In the genomic region with DNA sequence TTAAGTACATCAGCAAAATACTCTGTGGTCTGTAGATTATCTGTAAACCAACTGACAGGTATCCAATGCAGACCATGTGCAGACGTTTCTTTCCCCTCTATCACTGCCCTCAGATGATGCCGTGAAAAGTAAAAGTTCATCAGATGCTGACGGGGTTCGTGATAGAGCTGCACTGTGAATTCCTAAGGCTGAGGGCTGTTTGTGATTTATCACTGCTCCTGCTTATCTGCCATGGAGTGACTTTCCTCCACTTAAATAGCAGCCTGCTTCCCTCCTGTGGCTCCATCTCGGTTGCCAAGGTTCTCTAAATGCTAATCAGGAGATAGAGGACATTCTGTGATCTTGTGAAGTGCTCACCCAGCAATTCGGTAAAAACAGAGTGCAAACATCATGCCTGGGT, we compare ENCODE assay signal across 29 cellular contexts.
DNase-seq lines count a peak whose midpoint lies in the region; ATAC-seq, FAIRE-seq and TF ChIP-seq lines count a peak whose summit lies in the region.
"Had no signal": no experiment of that assay in that cellular context is flagged by ENCODE, and none has a peak within 500 bp of the region (broad histone marks: within the 10 kb centered on the region; RNA-seq: fewer than 3 reads in every experiment).

No MANE protein-coding gene starts in this region.

- H3K79me2 ChIP-seq in OCI-LY7 (ENCODE audit: insufficient read depth, low read depth, low read length): no peaks in the 10 kb centered on the region

- intact Hi-C loops in heart left ventricle (cut with DNase I): no loop called here
- intact Hi-C loops in OCI-LY7 (cut with micrococcal nuclease; ENCODE audit: unreplicated experiment): no loop called here

- no peaks in the 10 kb centered on the region for H3K36me3 Mint-ChIP-seq in mesothelial cell of epicardium
- no peaks in the 10 kb centered on the region for H3K36me3 Mint-ChIP-seq in activated CD4-positive, alpha-beta memory T cell treated with anti-CD3 and anti-CD28 coated beads, Interleukin-2, amount 10 ng/mL, durations not matched to agents 7 days and 5 days (ENCODE audit: low read depth)
- H3K36me3 Mint-ChIP-seq: activated CD8-positive, alpha-beta memory T cell treated with anti-CD3 and anti-CD28 coated beads, Interleukin-2, amount 10 ng/mL, durations not matched to agents 7 days and 5 days; brain; naive thymus-derived CD4-positive, alpha-beta T cell had no signal

- H3K9me3 Mint-ChIP-seq in mesothelial cell of epicardium: no peaks in the 10 kb centered on the region
- H3K9me3 Mint-ChIP-seq in activated CD4-positive, alpha-beta memory T cell treated with anti-CD3 and anti-CD28 coated beads, Interleukin-2, amount 10 ng/mL, durations not matched to agents 7 days and 5 days: no peaks in the 10 kb centered on the region
- H3K9me3 Mint-ChIP-seq: activated CD4-positive, alpha-beta T cell treated with anti-CD3 and anti-CD28 coated beads, Interleukin-2, amount 10 ng/mL, durations not matched to agents 7 days and 5 days; activated naive CD4-positive, alpha-beta T cell treated with anti-CD3 and anti-CD28 coated beads for 36 hours; brain; H9; naive thymus-derived CD4-positive, alpha-beta T cell had no signal

- FAIRE-seq in TTC549 (lab: Jason Lieb, UNC): peak; percentile 96
- FAIRE-seq: colon had no signal

- POLR2A ChIA-PET in activated CD4-positive, alpha-beta memory T cell treated with anti-CD3 and anti-CD28 coated beads, Interleukin-2, amount 10 ng/mL, durations not matched to agents 7 days and 5 days (lab: Charles Lee): no interaction called here
- POLR2A ChIA-PET in OCI-LY7 (lab: Charles Lee): no interaction called here

- BruUV-seq in OCI-LY7 (replicated peaks; lab: Mats Ljungman, UMichigan): no TSS peak

- H3K9me3 ChIP-seq in heart left ventricle (no peaks in the 10 kb centered on the region), OCI-LY7 (ENCODE audit: low read length) (no peaks in the 10 kb centered on the region)
- H3K9me3 ChIP-seq: adrenal gland; BLaER1 treated with 17β-estradiol and CSF1 and Interleukin-3, amounts not matched to agents 10 nM and 100 nM; Caco-2; stomach; thyroid gland had no signal

- H2AFZ ChIP-seq in OCI-LY7 (ENCODE audit: low read length): no peak overlapping the region

- 29 to 39% (median 30%) methylated on average over 6 of the region's 6 CpGs for WGBS in heart left ventricle, 4 donors

- no peak for TF ChIP-seq POLR2A in heart left ventricle (IDR thresholded peaks at IDR 0.05)

- CTCF ChIA-PET in activated CD4-positive, alpha-beta memory T cell treated with anti-CD3 and anti-CD28 coated beads, Interleukin-2, amount 10 ng/mL, durations not matched to agents 7 days and 5 days (lab: Charles Lee): no interaction called here
- CTCF ChIA-PET in OCI-LY7 (lab: Charles Lee; ENCODE audit: unreplicated experiment): no interaction called here

- H3K4me3 ChIP-seq in heart left ventricle: no peak overlapping the region
- no peak overlapping the region for H3K4me3 ChIP-seq in OCI-LY7 (ENCODE audit: low read depth, low read length, poor library complexity, severe bottlenecking)
- H3K4me3 ChIP-seq: adrenal gland; BLaER1 treated with 17β-estradiol and CSF1 and Interleukin-3, amounts not matched to agents 10 nM and 100 nM; stomach; thyroid gland had no signal

- H3K27me3 ChIP-seq in heart left ventricle: no peaks in the 10 kb centered on the region
- H3K27me3 ChIP-seq: adrenal gland; BLaER1 treated with 17β-estradiol and CSF1 and Interleukin-3, amounts not matched to agents 10 nM and 100 nM; stomach; thyroid gland had no signal

- H3K4me1 Mint-ChIP-seq in mesothelial cell of epicardium: peaks cover 54% of the 10 kb centered on the region
- H3K4me1 Mint-ChIP-seq in activated CD4-positive, alpha-beta memory T cell treated with anti-CD3 and anti-CD28 coated beads, Interleukin-2, amount 10 ng/mL, durations not matched to agents 7 days and 5 days: no peaks in the 10 kb centered on the region
- H3K4me1 Mint-ChIP-seq: activated CD4-positive, alpha-beta T cell treated with anti-CD3 and anti-CD28 coated beads, Interleukin-2, amount 10 ng/mL, durations not matched to agents 7 days and 5 days; activated CD8-positive, alpha-beta memory T cell treated with anti-CD3 and anti-CD28 coated beads, Interleukin-2, amount 10 ng/mL, durations not matched to agents 7 days and 5 days; naive thymus-derived CD4-positive, alpha-beta T cell had no signal

- H4K20me1 ChIP-seq in OCI-LY7 (ENCODE audit: insufficient read depth, low read length): no peaks in the 10 kb centered on the region
- H4K20me1 ChIP-seq: BLaER1 treated with 17β-estradiol and CSF1 and Interleukin-3, amounts not matched to agents 10 nM and 100 nM had no signal

- H3K36me3 ChIP-seq in heart left ventricle (no peaks in the 10 kb centered on the region), OCI-LY7 (ENCODE audit: insufficient read depth, low read length) (no peaks in the 10 kb centered on the region)
- H3K36me3 ChIP-seq: adrenal gland; BLaER1 treated with 17β-estradiol and CSF1 and Interleukin-3, amounts not matched to agents 10 nM and 100 nM; stomach; thyroid gland had no signal

- DNase-seq in ELF-1 (ENCODE audit: low read depth, low spot score) (peak; percentile 64), heart left ventricle (no peak), mesothelial cell of epicardium (ENCODE audit: low spot score in 2 of 2, unreplicated experiment in 2 of 2) (no peak), HPDE6-E6E7 (ENCODE audit: extremely low spot score) (no peak), OCI-LY7 (ENCODE audit: low spot score) (no peak)
- DNase-seq in activated CD4-positive, alpha-beta memory T cell treated with anti-CD3 and anti-CD28 coated beads, Interleukin-2, amount 10 ng/mL, durations not matched to agents 7 days and 5 days: no peak
- DNase-seq: activated CD4-positive, alpha-beta T cell treated with anti-CD3 and anti-CD28 coated beads, Interleukin-2, amount 10 ng/mL, durations not matched to agents 7 days and 5 days; activated CD8-positive, alpha-beta memory T cell treated with anti-CD3 and anti-CD28 coated beads, Interleukin-2, amount 10 ng/mL, durations not matched to agents 7 days and 5 days; activated naive CD4-positive, alpha-beta T cell treated with anti-CD3 and anti-CD28 coated beads for 36 hours; adrenal gland; Caco-2; effector CD4-positive, alpha-beta T cell; GDM1; glutamatergic neuron; H9; midbrain; MV-4-11; naive thymus-derived CD4-positive, alpha-beta T cell; NCI-H1436 treated with DMSO at 0.1 percent for 48 hours; NCI-H2107; NCI-H774; stimulated activated CD4-positive, alpha-beta T cell treated with anti-CD3 and anti-CD28 coated beads, Interleukin-2, amount 100 ng/mL, for 24 hours; stomach; T-helper 2 cell; thyroid gland had no signal

- H3K27ac ChIP-seq in heart left ventricle (no peak overlapping the region), OCI-LY7 (ENCODE audit: low read depth, low read length, poor library complexity, severe bottlenecking) (no peak overlapping the region)
- H3K27ac ChIP-seq: adrenal gland; BLaER1 treated with 17β-estradiol and CSF1 and Interleukin-3, amounts not matched to agents 10 nM and 100 nM; stomach; thyroid gland had no signal

- H3K4me1 ChIP-seq in heart left ventricle (peaks cover 0 to 8% (median 0%) of the 10 kb centered on the region in 12 donors), OCI-LY7 (ENCODE audit: insufficient read depth, low read length, poor library complexity, severe bottlenecking) (no peaks in the 10 kb centered on the region)
- H3K4me1 ChIP-seq: adrenal gland; BLaER1 treated with 17β-estradiol and CSF1 and Interleukin-3, amounts not matched to agents 10 nM and 100 nM; Caco-2; stomach; thyroid gland had no signal

- no peak overlapping the region for H3K4me3 Mint-ChIP-seq in mesothelial cell of epicardium
- H3K4me3 Mint-ChIP-seq in activated CD4-positive, alpha-beta memory T cell treated with anti-CD3 and anti-CD28 coated beads, Interleukin-2, amount 10 ng/mL, durations not matched to agents 7 days and 5 days: no peak overlapping the region
- H3K4me3 Mint-ChIP-seq: activated CD4-positive, alpha-beta T cell treated with anti-CD3 and anti-CD28 coated beads, Interleukin-2, amount 10 ng/mL, durations not matched to agents 7 days and 5 days; activated CD8-positive, alpha-beta memory T cell treated with anti-CD3 and anti-CD28 coated beads, Interleukin-2, amount 10 ng/mL, durations not matched to agents 7 days and 5 days; activated naive CD4-positive, alpha-beta T cell treated with anti-CD3 and anti-CD28 coated beads for 36 hours; brain; H9; naive thymus-derived CD4-positive, alpha-beta T cell had no signal

- TF ChIP-seq CTCF in heart left ventricle (IDR thresholded peaks at IDR 0.05) (no peak), mesothelial cell of epicardium (IDR thresholded peaks at IDR 0.05; ENCODE audit: unreplicated experiment) (no peak), OCI-LY7 (conservative IDR thresholded peaks at IDR 0.05; ENCODE audit: low read length) (no peak)

- H3K27ac Mint-ChIP-seq in mesothelial cell of epicardium: peak overlapping the region; percentile 39
- no peak overlapping the region for H3K27ac Mint-ChIP-seq in activated CD4-positive, alpha-beta memory T cell treated with anti-CD3 and anti-CD28 coated beads, Interleukin-2, amount 10 ng/mL, durations not matched to agents 7 days and 5 days
- H3K27ac Mint-ChIP-seq: activated CD4-positive, alpha-beta T cell treated with anti-CD3 and anti-CD28 coated beads, Interleukin-2, amount 10 ng/mL, durations not matched to agents 7 days and 5 days; activated CD8-positive, alpha-beta memory T cell treated with anti-CD3 and anti-CD28 coated beads, Interleukin-2, amount 10 ng/mL, durations not matched to agents 7 days and 5 days; activated naive CD4-positive, alpha-beta T cell treated with anti-CD3 and anti-CD28 coated beads for 36 hours; brain; H9; naive thymus-derived CD4-positive, alpha-beta T cell had no signal

- ATAC-seq in heart left ventricle: peak in 3 of 4 donors; percentile 58 to 86 (median 58)
- ATAC-seq: activated CD8-positive, alpha-beta memory T cell treated with anti-CD3 and anti-CD28 coated beads, Interleukin-2, amount 10 ng/mL, durations not matched to agents 7 days and 5 days; naive thymus-derived CD4-positive, alpha-beta T cell had no signal

- H3K4me2 ChIP-seq in OCI-LY7 (ENCODE audit: low read length): no peak overlapping the region
- H3K4me2 ChIP-seq: BLaER1 treated with 17β-estradiol and CSF1 and Interleukin-3, amounts not matched to agents 10 nM and 100 nM had no signal

- H3K9me2 ChIP-seq in OCI-LY7 (ENCODE audit: insufficient read depth, low read length): no peaks in the 10 kb centered on the region

- no peaks in the 10 kb centered on the region for H3K27me3 Mint-ChIP-seq in mesothelial cell of epicardium (ENCODE audit: low read depth)
- peaks cover 10% of the 10 kb centered on the region for H3K27me3 Mint-ChIP-seq in activated CD4-positive, alpha-beta memory T cell treated with anti-CD3 and anti-CD28 coated beads, Interleukin-2, amount 10 ng/mL, durations not matched to agents 7 days and 5 days
- H3K27me3 Mint-ChIP-seq: brain had no signal
